ENCODE assay signal across 11 cellular contexts in genomic region chr10:48976208-48976607, GRCh38. TPM values are rescaled to one million over a fixed set of nuclear protein-coding genes. Genes with fewer than 3 reads are reported as not detected.
DNase-seq lines count a peak whose midpoint lies in the region; ATAC-seq, FAIRE-seq and TF ChIP-seq lines count a peak whose summit lies in the region.
"Had no signal": no experiment of that assay in that cellular context is flagged by ENCODE, and none has a peak within 500 bp of the region (broad histone marks: within the 10 kb centered on the region; RNA-seq: fewer than 3 reads in every experiment).

No MANE protein-coding gene starts in this region.

- DNase-seq in AG20443 (ENCODE audit: low spot score), result peak; percentile 33
- peak; percentile 40 for DNase-seq in HK-2 (ENCODE audit: unreplicated experiment)
- DNase-seq in HepG2 (ENCODE audit: low spot score), result peak; percentile 6
- DNase-seq in activated naive CD4-positive, alpha-beta T cell (lab: John Stamatoyannopoulos, UW), result no peak
- DNase-seq in effector memory CD8-positive, alpha-beta T cell, result no peak
- no peak for DNase-seq in naive thymus-derived CD8-positive, alpha-beta T cell
- DNase-seq in activated CD4-positive, alpha-beta T cell treated with anti-CD3 and anti-CD28 coated beads, Interleukin-2, amount 50 U/mL, for 1 hour, result no peak
- DNase-seq: left colon had no signal

- intact Hi-C loops in HepG2 (cut with micrococcal nuclease; ENCODE audit: unreplicated experiment), result loop anchor here (1.0 kb wide), 1 partner anchor 188 kb away; no protein-coding TSS in a partner anchor

- no peaks in the 10 kb centered on the region; a peak in 1 of 5 replicates for H3K27me3 ChIP-seq in HepG2 (ENCODE audit: control insufficient read depth in 1 of 2, insufficient read depth in 2 of 2, low read length in 2 of 2)

- in situ Hi-C loops in HepG2 (cut with HindIII; ENCODE audit: extremely low pct_ligation_motif_present, low pct_unique_long_range_greater_than_20kb), result loop anchor here (5.0 to 10.0 kb wide), 3 partner anchors 191 to 539 kb away; no protein-coding TSS in a partner anchor

- no peaks in the 10 kb centered on the region for H3K36me3 Mint-ChIP-seq in brain
- no peaks in the 10 kb centered on the region for H3K36me3 Mint-ChIP-seq in effector memory CD8-positive, alpha-beta T cell (ENCODE audit: insufficient read depth)
- H3K36me3 Mint-ChIP-seq in naive thymus-derived CD8-positive, alpha-beta T cell, result no peaks in the 10 kb centered on the region

- no peak overlapping the region for H3K4me3 ChIP-seq in HepG2 (replicated peaks in 1 of 3; ENCODE audit: insufficient read depth in 1 of 3, low read depth in 2 of 3, low read length in 3 of 3)

- no peak for TF ChIP-seq POLR2A in HepG2 (IDR thresholded peaks at IDR 0.05; ENCODE audit: insufficient read depth in 1 of 2, low read depth in 2 of 2, low read length in 2 of 2)

- H2AFZ ChIP-seq in HepG2 (ENCODE audit: low read length), result no peak overlapping the region

- no peaks in the 10 kb centered on the region for H3K36me3 ChIP-seq in HepG2 (replicated peaks in 1 of 2; ENCODE audit: control insufficient read depth in 1 of 2, insufficient read depth in 2 of 2, low read length in 2 of 2)

- no peaks in the 10 kb centered on the region for H3K9me3 ChIP-seq in HepG2 (ENCODE audit: low read length)

- no peak for TF ChIP-seq RAD21 in HepG2 (CRISPR knock-in tag; IDR thresholded peaks at IDR 0.05)

- no peak overlapping the region for H3K27ac ChIP-seq in HepG2 (ENCODE audit: extremely low read length, insufficient read depth, low read length)
- H3K27ac ChIP-seq: HL-60 had no signal

- no peak for FAIRE-seq in HepG2 (lab: Jason Lieb, UNC)
- FAIRE-seq: GM18507 had no signal

- H3K4me2 ChIP-seq in HepG2 (ENCODE audit: low read depth, low read length), result no peak overlapping the region

- no peak overlapping the region for H3K4me3 Mint-ChIP-seq in brain
- H3K4me3 Mint-ChIP-seq in effector memory CD8-positive, alpha-beta T cell, result no peak overlapping the region
- H3K4me3 Mint-ChIP-seq in naive thymus-derived CD8-positive, alpha-beta T cell, result no peak overlapping the region

- POLR2A ChIA-PET in HepG2 (lab: Yijun Ruan, JAX), result no interaction called here
- POLR2A ChIA-PET in naive thymus-derived CD8-positive, alpha-beta T cell (lab: Charles Lee), result no interaction called here

- CTCF ChIA-PET in HepG2 (lab: Yijun Ruan, JAX; ENCODE audit: low intra/inter-chr PET ratio, low total read pairs), result no interaction called here

- peaks cover 16% of the 10 kb centered on the region for H3K27me3 Mint-ChIP-seq in brain
- peaks cover 7 to 32% of the 10 kb centered on the region in 2 donors for H3K27me3 Mint-ChIP-seq in effector memory CD8-positive, alpha-beta T cell
- H3K27me3 Mint-ChIP-seq in naive thymus-derived CD8-positive, alpha-beta T cell, result peaks cover 0 to 10% (median 2%) of the 10 kb centered on the region in 5 donors

- H3K9ac ChIP-seq in HepG2 (ENCODE audit: insufficient read depth, low read depth, low read length), result no peak overlapping the region

- no peaks in the 10 kb centered on the region for H4K20me1 ChIP-seq in HepG2 (ENCODE audit: insufficient read depth, low read length)

- TF ChIP-seq CTCF in brain (conservative IDR thresholded peaks at IDR 0.05), result peak; percentile 14 to 42
- TF ChIP-seq CTCF in HepG2 (CRISPR knock-in tag; IDR thresholded peaks at IDR 0.05), result peak; percentile 35

- H3K4me1 ChIP-seq in HepG2 (ENCODE audit: insufficient read depth, low read length), result no peaks in the 10 kb centered on the region

- TF ChIP-seq EP300 in HepG2 (IDR thresholded peaks at IDR 0.05; ENCODE audit: low read depth in 2 of 2, low read length in 2 of 2) (no peak), HepG2 (CRISPR knock-in tag; IDR thresholded peaks at IDR 0.05; ENCODE audit: borderline replicate concordance) (no peak)

- H3K79me2 ChIP-seq in HepG2 (ENCODE audit: insufficient read depth, low read length), result no peaks in the 10 kb centered on the region

- ATAC-seq in HepG2, result peak; percentile 67
- no peak for ATAC-seq in effector memory CD8-positive, alpha-beta T cell (replicated peaks)
- no peak for ATAC-seq in naive thymus-derived CD8-positive, alpha-beta T cell
- ATAC-seq: left colon had no signal

- peaks cover 8% of the 10 kb centered on the region for H3K4me1 Mint-ChIP-seq in brain
- H3K4me1 Mint-ChIP-seq in effector memory CD8-positive, alpha-beta T cell (ENCODE audit: low read depth in 2 of 2), result no peaks in the 10 kb centered on the region
- peaks cover 0 to 2% (median 0%) of the 10 kb centered on the region in 4 donors for H3K4me1 Mint-ChIP-seq in naive thymus-derived CD8-positive, alpha-beta T cell

- peaks cover 0 to 4% (median 0%) of the 10 kb centered on the region in 5 experiments for H3K9me3 Mint-ChIP-seq in brain
- no peaks in the 10 kb centered on the region for H3K9me3 Mint-ChIP-seq in effector memory CD8-positive, alpha-beta T cell
- no peaks in the 10 kb centered on the region for H3K9me3 Mint-ChIP-seq in naive thymus-derived CD8-positive, alpha-beta T cell

- no peak overlapping the region for H3K27ac Mint-ChIP-seq in brain
- H3K27ac Mint-ChIP-seq in effector memory CD8-positive, alpha-beta T cell, result no peak overlapping the region
- no peak overlapping the region for H3K27ac Mint-ChIP-seq in naive thymus-derived CD8-positive, alpha-beta T cell

- BruUV-seq in HepG2 (replicated peaks; lab: Mats Ljungman, UMichigan), result no TSS peak

TF ChIP-seq in HepG2, 621 proteins besides CTCF, POLR2A, EP300 and RAD21:
- TF ChIP-seq STAG1 (CRISPR knock-in tag; IDR thresholded peaks at IDR 0.05), result peak; percentile 43
- TF ChIP-seq ZNF567 (CRISPR knock-in tag; IDR thresholded peaks at IDR 0.05; ENCODE audit: borderline replicate concordance), result no peak

RNA-seq across cellular contexts. Expression of gene LRRC18, which starts 36.6 kb away (rescaled TPM):
- polyA plus RNA-seq in brain (ENCODE audit: insufficient read depth, low read depth, low replicate concordance) (not detected), HepG2 (2011; rRNA removed) (not detected in 2 replicates)
- total RNA-seq in HepG2 (2016; rRNA removed; fragmentation: Illumina TruSeq; extraction: Trizol), result not detected in 2 replicates
- total RNA-seq in HepG2 (2016; cell fraction: cytosol; rRNA removed; fragmentation: Illumina TruSeq; extraction: Trizol; ENCODE audit: low read depth), result not detected in 2 replicates
- total RNA-seq in HepG2 (2016; cell fraction: insoluble cytoplasmic fraction; rRNA removed; fragmentation: Illumina TruSeq; extraction: Trizol), result not detected in 2 replicates
- not detected in 2 replicates for total RNA-seq in HepG2 (2016; cell fraction: membrane; rRNA removed; fragmentation: Illumina TruSeq; extraction: Trizol)
- not detected in 2 replicates for total RNA-seq in HepG2 (2016; cell fraction: nucleus; rRNA removed; fragmentation: Illumina TruSeq; extraction: Trizol)
- polyA plus RNA-seq in HepG2 (2011; cell fraction: cytosol; rRNA removed), result not detected in 2 replicates
- not detected in 2 replicates for polyA plus RNA-seq in HepG2 (2011; cell fraction: nucleus; rRNA removed)
- not detected in 2 replicates for polyA plus RNA-seq in HepG2 (2012)
- not detected in 2 replicates for polyA plus RNA-seq in HepG2 (2016; cell fraction: cytosol; fragmentation: Illumina TruSeq; extraction: Trizol; ENCODE audit: low read depth)
- polyA plus RNA-seq in HepG2 (2016; cell fraction: insoluble cytoplasmic fraction; fragmentation: Illumina TruSeq; extraction: Trizol; ENCODE audit: low read depth), result not detected in 2 replicates
- polyA plus RNA-seq in HepG2 (2016; cell fraction: membrane; fragmentation: Illumina TruSeq; extraction: Trizol; ENCODE audit: low read depth), result not detected in 2 replicates
- polyA plus RNA-seq in HepG2 (2016; cell fraction: nucleus; fragmentation: Illumina TruSeq; extraction: Trizol; ENCODE audit: insufficient read depth, low read depth), result not detected in 2 replicates
- not detected in 2 replicates for polyA minus RNA-seq in HepG2 (2011; rRNA and poly(A)+ RNA removed; ENCODE audit: low replicate concordance)
- polyA minus RNA-seq in HepG2 (2011; cell fraction: cytosol; rRNA and poly(A)+ RNA removed), result not detected in 2 replicates
- polyA minus RNA-seq in HepG2 (2011; cell fraction: nucleus; rRNA and poly(A)+ RNA removed), result not detected in 2 replicates
- not detected for total RNA-seq in naive thymus-derived CD8-positive, alpha-beta T cell
- not detected for polyA plus RNA-seq in naive thymus-derived CD8-positive, alpha-beta T cell
- total RNA-seq: left colon had no signal

Comparison
In these comparisons a context has a peak if more than half of its experiments do, and no peak if none do; other contexts are left out.
1. DNase-seq: peak in AG20443 (single experiment), HK-2 (single experiment) and HepG2 (single experiment); none in activated naive CD4-positive, alpha-beta T cell (0 of 4), effector memory CD8-positive, alpha-beta T cell (0 of 3), naive thymus-derived CD8-positive, alpha-beta T cell (0 of 10) and activated CD4-positive, alpha-beta T cell treated with anti-CD3 and anti-CD28 coated beads, Interleukin-2, amount 50 U/mL, for 1 hour (single experiment).